ENCODE assay signal across 12 cellular contexts in the genomic region with DNA sequence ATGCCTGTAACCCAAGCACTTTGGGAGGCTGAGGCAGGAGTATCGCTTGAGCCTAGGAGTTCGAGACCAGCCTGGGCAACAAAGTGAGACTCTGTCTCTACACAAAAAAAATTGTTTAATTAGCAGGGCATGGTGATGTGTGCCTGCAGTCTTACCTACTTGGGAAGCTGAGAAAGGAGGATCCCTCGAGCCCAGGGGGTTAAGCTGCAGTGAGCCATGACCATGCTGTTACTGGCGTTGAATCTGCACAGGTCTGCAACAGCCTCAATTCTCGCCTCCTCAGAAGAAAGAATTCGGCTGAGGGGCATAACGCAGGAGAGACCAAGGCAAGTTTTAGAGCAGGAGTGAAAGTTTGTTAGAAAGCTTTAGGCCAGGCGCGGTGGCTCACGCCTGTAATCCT. TPM values are rescaled to one million over a fixed set of nuclear protein-coding genes. Genes with fewer than 3 reads are reported as not detected.
DNase-seq lines count a peak whose midpoint lies in the region; ATAC-seq and TF ChIP-seq lines count a peak whose summit lies in the region.
"Had no signal": no experiment of that assay in that cellular context is flagged by ENCODE, and none has a peak within 500 bp of the region (broad histone marks: within the 10 kb centered on the region; RNA-seq: fewer than 3 reads in every experiment).

No MANE protein-coding gene starts in this region.

- peaks cover 21% of the 10 kb centered on the region for H3K27me3 Mint-ChIP-seq in dendritic cell treated with granulocyte-macrophage colony-stimulating factor and Interleukin-4, amounts not matched to agents 40 ng/mL and 50 ng/mL, for 4 days

- H2BK5ac ChIP-seq in IMR-90 (ENCODE audit: low read depth, low read length, poor library complexity, severe bottlenecking): peak overlapping the region; percentile 20
- no peak overlapping the region for H2BK5ac ChIP-seq in mesendoderm (ENCODE audit: low read length)

- intact Hi-C loops in IMR-90 (cut with micrococcal nuclease): no loop called here
- intact Hi-C loops in dendritic cell treated with granulocyte-macrophage colony-stimulating factor and Interleukin-4, amounts not matched to agents 40 ng/mL and 50 ng/mL, for 4 days (cut with micrococcal nuclease): no loop called here
- intact Hi-C loops in psoas muscle (cut with DNase I): no loop called here

- no peak overlapping the region for H3K27ac ChIP-seq in IMR-90 (ENCODE audit: insufficient read depth, low read length)
- peak overlapping the region; percentile 34 for H3K27ac ChIP-seq in psoas muscle
- no peak overlapping the region for H3K27ac ChIP-seq in mesendoderm (ENCODE audit: low read depth, low read length)
- H3K27ac ChIP-seq: C4-2B, SJCRH30 had no signal

- no peak overlapping the region for H3K4me2 ChIP-seq in IMR-90 (ENCODE audit: low read depth, low read length)
- H3K4me2 ChIP-seq in mesendoderm (ENCODE audit: low read length): no peak overlapping the region

- H3K9me3 Mint-ChIP-seq in dendritic cell treated with granulocyte-macrophage colony-stimulating factor and Interleukin-4, amounts not matched to agents 40 ng/mL and 50 ng/mL, for 4 days: no peaks in the 10 kb centered on the region

- no peak for TF ChIP-seq RAD21 in IMR-90 (IDR thresholded peaks at IDR 0.05; ENCODE audit: low read length)

- no peak overlapping the region for H4K5ac ChIP-seq in IMR-90 (ENCODE audit: low read depth, low read length)
- H4K5ac ChIP-seq in mesendoderm (ENCODE audit: low read length): no peak overlapping the region

- H2BK15ac ChIP-seq in IMR-90 (ENCODE audit: low read depth, low read length) (no peak overlapping the region), mesendoderm (replicated peaks; ENCODE audit: low read depth) (no peak overlapping the region)

- dilution Hi-C loops in IMR-90 (cut with HindIII; ENCODE audit: low sequenced_read_pairs, unreplicated experiment): no loop called here

- H4K20me1 ChIP-seq in IMR-90 (ENCODE audit: insufficient read depth, low read length): peaks cover 14% of the 10 kb centered on the region; the same call in 1 of the 2 replicates

- in situ Hi-C loops in IMR-90 (cut with MboI; ENCODE audit: low sequenced_read_pairs): no loop called here

- H3K4me1 ChIP-seq in IMR-90 (ENCODE audit: control insufficient read depth, insufficient read depth, low read length) (no peaks in the 10 kb centered on the region; the same call in 1 of the 2 replicates), psoas muscle (peaks cover 8% of the 10 kb centered on the region), mesendoderm (ENCODE audit: control insufficient read depth, low read depth, low read length) (peaks cover 2% of the 10 kb centered on the region)
- H3K4me1 ChIP-seq: SJCRH30 had no signal

- H2AFZ ChIP-seq in IMR-90 (replicated peaks; ENCODE audit: low read length, poor library complexity): no peak overlapping the region

- no peak overlapping the region for H2AK5ac ChIP-seq in IMR-90 (ENCODE audit: low read depth, low read length)
- H2AK5ac ChIP-seq in mesendoderm (ENCODE audit: low read length): no peak overlapping the region

- no TSS peak for BruUV-seq in IMR-90 (replicated peaks; lab: Mats Ljungman, UMichigan)

- H3K9ac ChIP-seq in IMR-90 (ENCODE audit: low read depth, low read length) (no peak overlapping the region), mesendoderm (ENCODE audit: low read length) (no peak overlapping the region)

- CTCF ChIA-PET in IMR-90 (lab: Yijun Ruan, JAX): interaction anchor here (0.7 to 1.2 kb wide), 2 partner anchors 16 to 81 kb away, joined by 3 read pairs; no protein-coding TSS in a partner anchor

- H3K9me3 ChIP-seq in IMR-90 (ENCODE audit: control insufficient read depth, insufficient read depth, low read length) (no peaks in the 10 kb centered on the region), psoas muscle (no peaks in the 10 kb centered on the region)
- H3K9me3 ChIP-seq: SJCRH30 had no signal

- DNase-seq in Daoy (ENCODE audit: low read depth) (peak; percentile 62), IMR-90 (no peak), psoas muscle (no peak), mesendoderm (no peak), NCI-H526 treated with DMSO at 0.1 percent for 48 hours (lab: John Stamatoyannopoulos, UW) (no peak)
- DNase-seq: COR-L47, NCI-H187, RPMI8226 had no signal

- no peak overlapping the region for H2BK120ac ChIP-seq in IMR-90 (ENCODE audit: low read depth, low read length)
- H2BK120ac ChIP-seq in mesendoderm (ENCODE audit: low read depth, low read length): no peak overlapping the region

- H3K4ac ChIP-seq in IMR-90 (ENCODE audit: low read depth, low read length): no peak overlapping the region
- H3K4ac ChIP-seq in mesendoderm (ENCODE audit: low read depth, low read length): no peak overlapping the region

- H3K4me3 Mint-ChIP-seq in dendritic cell treated with granulocyte-macrophage colony-stimulating factor and Interleukin-4, amounts not matched to agents 40 ng/mL and 50 ng/mL, for 4 days: no peak overlapping the region

- H3K79me1 ChIP-seq in IMR-90 (ENCODE audit: low read depth in 1 of 2, low read length in 2 of 2) (peaks cover 2 to 6% of the 10 kb centered on the region in 2 experiments; a peak in 3 of 4 replicates), mesendoderm (ENCODE audit: low read length) (no peaks in the 10 kb centered on the region)

- ATAC-seq in IMR-90 (ENCODE audit: low read depth): no peak; the same call in 1 of the 2 replicates
- no peak for ATAC-seq in psoas muscle
- ATAC-seq in GM18519 (IDR thresholded peaks at IDR 0.05; ENCODE audit: low FRiP score, unreplicated experiment): no peak

- peaks cover 13% of the 10 kb centered on the region for H3K36me3 ChIP-seq in IMR-90 (ENCODE audit: control insufficient read depth, insufficient read depth, low read length)
- H3K36me3 ChIP-seq in psoas muscle (ENCODE audit: insufficient read depth in 1 of 2, low read depth in 1 of 2): peaks cover 0 to 28% of the 10 kb centered on the region in 2 donors
- peaks cover 8% of the 10 kb centered on the region for H3K36me3 ChIP-seq in mesendoderm (ENCODE audit: control insufficient read depth, insufficient read depth, low read length)

- no peaks in the 10 kb centered on the region for H3K27me3 ChIP-seq in IMR-90 (ENCODE audit: control insufficient read depth, insufficient read depth, low read length)
- no peaks in the 10 kb centered on the region for H3K27me3 ChIP-seq in psoas muscle (ENCODE audit: insufficient read depth in 3 of 3, low read length in 2 of 3)
- no peaks in the 10 kb centered on the region for H3K27me3 ChIP-seq in mesendoderm (ENCODE audit: insufficient read depth, low read length, poor library complexity)
- H3K27me3 ChIP-seq: SJCRH30 had no signal

- H3K4me3 ChIP-seq in IMR-90 (ENCODE audit: insufficient read depth, low read depth, low read length) (no peak overlapping the region), psoas muscle (no peak overlapping the region), mesendoderm (ENCODE audit: low read length) (no peak overlapping the region)
- H3K4me3 ChIP-seq: SJCRH30 had no signal

- H3K4me1 Mint-ChIP-seq in dendritic cell treated with granulocyte-macrophage colony-stimulating factor and Interleukin-4, amounts not matched to agents 40 ng/mL and 50 ng/mL, for 4 days (ENCODE audit: low read depth): peaks cover 47% of the 10 kb centered on the region

- POLR2A ChIA-PET in IMR-90 (lab: Charles Lee; ENCODE audit: unreplicated experiment): no interaction called here

- H2BK20ac ChIP-seq in IMR-90 (ENCODE audit: low read depth, low read length): no peak overlapping the region

- no peak overlapping the region for H4K91ac ChIP-seq in IMR-90 (ENCODE audit: insufficient read depth, low read depth, low read length)

- no peaks in the 10 kb centered on the region for H3K79me2 ChIP-seq in mesendoderm (ENCODE audit: control insufficient read depth, insufficient read depth, low read length)

- H3K56ac ChIP-seq in IMR-90 (ENCODE audit: extremely low read depth, insufficient read depth, low read length) (no peak overlapping the region), mesendoderm (ENCODE audit: low read length) (no peak overlapping the region)

- H3K23ac ChIP-seq in IMR-90 (ENCODE audit: low read depth, low read length) (no peak overlapping the region), mesendoderm (ENCODE audit: low read length) (no peak overlapping the region)

- H3K27ac Mint-ChIP-seq in dendritic cell treated with granulocyte-macrophage colony-stimulating factor and Interleukin-4, amounts not matched to agents 40 ng/mL and 50 ng/mL, for 4 days: peak overlapping the region; percentile 7

- no peak overlapping the region for H4K8ac ChIP-seq in IMR-90 (ENCODE audit: low read depth in 2 of 2, low read length in 2 of 2)
- no peak overlapping the region for H4K8ac ChIP-seq in mesendoderm (ENCODE audit: low read depth, low read length)

- 0 out of 2 replicates have a peak overlapping the region, but pooled peaks have one; percentile 21 for H3K14ac ChIP-seq in IMR-90 (replicated peaks; ENCODE audit: low read depth, low read length)

- H3K18ac ChIP-seq in IMR-90 (ENCODE audit: low read depth, low read length) (no peak overlapping the region), mesendoderm (ENCODE audit: low read length) (no peak overlapping the region)

- no peak for TF ChIP-seq POLR2A in IMR-90 (IDR thresholded peaks at IDR 0.05; ENCODE audit: low read depth, low read length)

- H2AK9ac ChIP-seq in IMR-90 (replicated peaks; ENCODE audit: low read depth, low read length, poor library complexity): no peak overlapping the region

- TF ChIP-seq CTCF in IMR-90 (conservative IDR thresholded peaks at IDR 0.05; ENCODE audit: low read depth, low read length): no peak
- no peak for TF ChIP-seq CTCF in psoas muscle (IDR thresholded peaks at IDR 0.05)

- 83% methylated on average over 1 of the region's 10 CpGs; no CpG with 5 or more reads in 1 of the 2 experiments for WGBS in IMR-90 (ENCODE audit: extremely low coverage in 2 of 2, insufficient read length in 1 of 2), 2 experiments
- WGBS in psoas muscle, 3 donors: 94 to 98% (median 97%) methylated on average over 10 of the region's 10 CpGs
- WGBS in mesendoderm (ENCODE audit: extremely low coverage, insufficient coverage, low lambda C conversion rate): no CpG with 5 or more reads among the region's 10 CpGs

- H3K9me1 ChIP-seq in IMR-90 (ENCODE audit: insufficient read depth, low read length): peaks cover 15% of the 10 kb centered on the region

- H3K36me3 Mint-ChIP-seq in dendritic cell treated with granulocyte-macrophage colony-stimulating factor and Interleukin-4, amounts not matched to agents 40 ng/mL and 50 ng/mL, for 4 days (ENCODE audit: low read depth): peaks cover 34% of the 10 kb centered on the region

RNA-seq across cellular contexts. Expression of a gene that starts 18.0 kb away (rescaled TPM):
- 1,061 and 1,231 TPM in 2 replicates for total RNA-seq in Daoy (2014; rRNA removed; shearing (Covaris generic))
- total RNA-seq in IMR-90 (2012; rRNA removed): 481 and 875 TPM in 2 replicates
- 308 and 358 TPM in 2 replicates for polyA plus RNA-seq in IMR-90 (2012; rRNA removed)
- polyA plus RNA-seq in IMR-90 (2012; cell fraction: cytosol; rRNA removed): 108 and 177 TPM in 2 replicates
- polyA plus RNA-seq in IMR-90 (2012; cell fraction: nucleus; rRNA removed; ENCODE audit: low replicate concordance): 87.7 and 227 TPM in 2 replicates
- total RNA-seq in psoas muscle: 100 to 1,000 TPM; 150 to 211 (median 197) TPM
- 100 to 1,000 TPM; 186 to 454 (median 287) TPM for polyA plus RNA-seq in psoas muscle
- 405 TPM for polyA plus RNA-seq in mesendoderm (2013, experiment 1 of 2)
- polyA plus RNA-seq in mesendoderm (2013, experiment 2 of 2): 399 TPM

RNA-seq across cellular contexts. Expression of a gene that starts 18.4 kb away (rescaled TPM):
- total RNA-seq in Daoy (2014; rRNA removed; shearing (Covaris generic)): 30.3 and 31.4 TPM in 2 replicates
- total RNA-seq in IMR-90 (2012; rRNA removed): 33.9 and 65.8 TPM in 2 replicates
- 17.3 and 29.8 TPM in 2 replicates for polyA plus RNA-seq in IMR-90 (2012; rRNA removed)
- 6.3 and 13.7 TPM in 2 replicates for polyA plus RNA-seq in IMR-90 (2012; cell fraction: cytosol; rRNA removed)
- 7.8 and 33.3 TPM in 2 replicates for polyA plus RNA-seq in IMR-90 (2012; cell fraction: nucleus; rRNA removed; ENCODE audit: low replicate concordance)
- total RNA-seq in psoas muscle: 10 to 100 TPM in 1 of 4 donors, 1 to 10 TPM in 3; 7.6 to 16.7 (median 8.9) TPM
- 10 to 100 TPM in 2 of 3 donors, 1 to 10 TPM in 1; 9.3 to 26.1 (median 10.2) TPM for polyA plus RNA-seq in psoas muscle
- polyA plus RNA-seq in mesendoderm (2013, experiment 1 of 2): 10.8 TPM
- polyA plus RNA-seq in mesendoderm (2013, experiment 2 of 2): 10.6 TPM

RNA-seq across cellular contexts. Expression of a gene that starts 39.6 kb away (rescaled TPM):
- 1.2 and 1.4 TPM in 2 replicates for total RNA-seq in Daoy (2014; rRNA removed; shearing (Covaris generic))
- total RNA-seq in IMR-90 (2012; rRNA removed) (5.0 and 5.8 TPM in 2 replicates), psoas muscle (100 to 1,000 TPM in 1 of 4 donors, 10 to 100 TPM in 3; 30.1 to 243 (median 61.1) TPM)
- polyA plus RNA-seq in IMR-90 (2012; rRNA removed) (25.9 and 26.3 TPM in 2 replicates), psoas muscle (10 to 100 TPM in 2 of 3 donors, 1 to 10 TPM in 1; 9.4 to 99.4 (median 54.4) TPM)
- 7.6 and 31.9 TPM in 2 replicates for polyA plus RNA-seq in IMR-90 (2012; cell fraction: cytosol; rRNA removed)
- polyA plus RNA-seq in IMR-90 (2012; cell fraction: nucleus; rRNA removed; ENCODE audit: low replicate concordance): 6.3 and 8.1 TPM in 2 replicates
- polyA plus RNA-seq in mesendoderm (2013, experiment 1 of 2): 9.7 TPM
- polyA plus RNA-seq in mesendoderm (2013, experiment 2 of 2): 10.1 TPM
- total RNA-seq: SJCRH30 had no signal
